ENCODE assay signal across 7 cellular contexts in genomic region chr6:37696220-37696840, GRCh38. TPM values are rescaled to one million over a fixed set of nuclear protein-coding genes. Genes with fewer than 3 reads are reported as not detected.
A peak's percentile ranks its signal among the peaks of the same experiment; 100 is the strongest.
DNase-seq lines count a peak whose midpoint lies in the region; ATAC-seq and TF ChIP-seq lines count a peak whose summit lies in the region.

No MANE protein-coding gene starts in this region.

- H3K36me3 ChIP-seq in SK-N-MC (ENCODE audit: insufficient read depth, low read length) (no peaks in the 10 kb centered on the region), left lung (no peaks in the 10 kb centered on the region)

- no peak for TF ChIP-seq CTCF in left lung (IDR thresholded peaks at IDR 0.05)

- H3K27me3 ChIP-seq in left lung, result peaks cover 19 to 94% of the 10 kb centered on the region in 2 donors

- intact Hi-C loops in left lung (cut with DNase I), result loop anchor here in 1 of 2 donors (10.0 kb wide), 1 partner anchor 362 kb away; no protein-coding TSS in a partner anchor

- peaks cover 48% of the 10 kb centered on the region for H3K4me1 Mint-ChIP-seq in stimulated activated naive CD8-positive, alpha-beta T cell treated with anti-CD3 and anti-CD28 coated beads, Interleukin-15, amount 100 ng/mL, for 72 hours

- in situ Hi-C loops in T47D (cut with HindIII; ENCODE audit: low pct_unique_long_range_greater_than_20kb, low sequenced_read_pairs), result no loop called here

- H3K4me3 ChIP-seq in SK-N-MC (peak overlapping the region; percentile 89), left lung (peak overlapping the region; percentile 54 to 74)

- peak; percentile 27 for DNase-seq in GM19238 (ENCODE audit: insufficient read length, low spot score)
- DNase-seq in SK-N-MC (ENCODE audit: low read depth, low spot score), result no peak
- DNase-seq in T47D (ENCODE audit: low read depth in 1 of 2, low spot score in 1 of 2), result peak; percentile 27 to 38
- peak; percentile 44 to 79 for DNase-seq in left lung
- peak; percentile 36 to 39 for DNase-seq in stimulated activated naive CD8-positive, alpha-beta T cell treated with anti-CD3 and anti-CD28 coated beads, Interleukin-15, amount 100 ng/mL, for 72 hours
- DNase-seq in NOMO-1 treated with dmso at 0.1 percent for 144 hours (lab: John Stamatoyannopoulos, UW; ENCODE audit: unreplicated experiment), result no peak

- no peak for ATAC-seq in left lung
- ATAC-seq in stimulated activated naive CD8-positive, alpha-beta T cell treated with anti-CD3 and anti-CD28 coated beads, Interleukin-15, amount 100 ng/mL, for 72 hours, result peak; percentile 7
- no peak for ATAC-seq in GM18519 (IDR thresholded peaks at IDR 0.05; ENCODE audit: low FRiP score, unreplicated experiment)

- no peak overlapping the region for H3K27ac Mint-ChIP-seq in stimulated activated naive CD8-positive, alpha-beta T cell treated with anti-CD3 and anti-CD28 coated beads, Interleukin-15, amount 100 ng/mL, for 72 hours

- H3K27ac ChIP-seq in SK-N-MC, result no peak overlapping the region
- no peak overlapping the region for H3K27ac ChIP-seq in left lung

- H3K9me3 ChIP-seq in SK-N-MC (ENCODE audit: low read depth, low read length) (no peaks in the 10 kb centered on the region), left lung (no peaks in the 10 kb centered on the region)

- H3K4me1 ChIP-seq in left lung, result peaks cover 10 to 45% of the 10 kb centered on the region in 2 donors

- H3K9ac ChIP-seq in SK-N-MC (ENCODE audit: insufficient read length), result no peak overlapping the region

- H3K9me3 Mint-ChIP-seq in stimulated activated naive CD8-positive, alpha-beta T cell treated with anti-CD3 and anti-CD28 coated beads, Interleukin-15, amount 100 ng/mL, for 72 hours, result no peaks in the 10 kb centered on the region

- peaks cover 71% of the 10 kb centered on the region for H3K27me3 Mint-ChIP-seq in stimulated activated naive CD8-positive, alpha-beta T cell treated with anti-CD3 and anti-CD28 coated beads, Interleukin-15, amount 100 ng/mL, for 72 hours

- H3K4me3 Mint-ChIP-seq in stimulated activated naive CD8-positive, alpha-beta T cell treated with anti-CD3 and anti-CD28 coated beads, Interleukin-15, amount 100 ng/mL, for 72 hours, result peak overlapping the region; percentile 80 to 83

RNA-seq across cellular contexts. Expression of gene MDGA1, which starts 1.4 kb away (rescaled TPM):
- total RNA-seq in left lung, result 10 to 100 TPM in 1 of 2 donors, 1 to 10 TPM in 1; 1.4 to 11.5 TPM

Comparison
In these comparisons a context has a peak if more than half of its experiments do, and no peak if none do; other contexts are left out.
1. DNase-seq: peak in GM19238 (single experiment), T47D (2 of 2), left lung (2 of 2) and stimulated activated naive CD8-positive, alpha-beta T cell treated with anti-CD3 and anti-CD28 coated beads, Interleukin-15, amount 100 ng/mL, for 72 hours (2 of 2); none in SK-N-MC (single experiment) and NOMO-1 treated with dmso at 0.1 percent for 144 hours (single experiment).